Comparison of ENCODE assay signal across 9 cellular contexts in genomic region chr14:89507521-89507920, GRCh38.
DNase-seq lines count a peak whose midpoint lies in the region; ATAC-seq and TF ChIP-seq lines count a peak whose summit lies in the region.
"Had no signal": no experiment of that assay in that cellular context is flagged by ENCODE, and none has a peak within 500 bp of the region (broad histone marks: within the 10 kb centered on the region; RNA-seq: fewer than 3 reads in every experiment).

No MANE protein-coding gene starts in this region.

- H3K4me1 ChIP-seq in effector memory CD4-positive, alpha-beta T cell (ENCODE audit: control insufficient read depth, insufficient read depth, low read length, poor library complexity, severe bottlenecking): peaks cover 9% of the 10 kb centered on the region

- no peaks in the 10 kb centered on the region for H3K27me3 Mint-ChIP-seq in T-helper 17 cell

- no peak overlapping the region for H3K4me3 ChIP-seq in AG09309 (ENCODE audit: control insufficient read depth, low read depth, low read length)
- no peak overlapping the region for H3K4me3 ChIP-seq in MG63
- no peak overlapping the region for H3K4me3 ChIP-seq in effector memory CD4-positive, alpha-beta T cell (ENCODE audit: insufficient read depth, low read depth, low read length, poor library complexity, severe bottlenecking)

- peaks cover 51% of the 10 kb centered on the region for H3K4me1 Mint-ChIP-seq in T-helper 17 cell

- H3K27ac ChIP-seq in effector memory CD4-positive, alpha-beta T cell (ENCODE audit: insufficient read depth, low read length, poor library complexity, severe bottlenecking): no peak overlapping the region

- no peaks in the 10 kb centered on the region for H3K36me3 ChIP-seq in MG63
- H3K36me3 ChIP-seq in effector memory CD4-positive, alpha-beta T cell (ENCODE audit: control insufficient read depth, insufficient read depth, low read length): peaks cover 5% of the 10 kb centered on the region

- peak; percentile 49 for ATAC-seq in GM18907 (IDR thresholded peaks at IDR 0.05; ENCODE audit: unreplicated experiment)
- no peak for ATAC-seq in T-helper 17 cell

- H3K36me3 Mint-ChIP-seq in T-helper 17 cell (ENCODE audit: low read depth): no peaks in the 10 kb centered on the region

- no peak overlapping the region for H3K27ac Mint-ChIP-seq in T-helper 17 cell

- in situ Hi-C loops in SK-MEL-5 (cut with HindIII; ENCODE audit: low pct_unique_long_range_greater_than_20kb, low sequenced_read_pairs): no loop called here

- DNase-seq in AG09309 (ENCODE audit: low read depth) (peak; percentile 39), SK-MEL-5 (ENCODE audit: low read depth, low spot score) (peak; percentile 3), glomerular visceral epithelial cell (ENCODE audit: extremely low spot score) (peak; percentile 82), MG63 (no peak), T-helper 17 cell (no peak), KG1 (lab: John Stamatoyannopoulos, UW) (no peak)
- no peak for DNase-seq in effector memory CD4-positive, alpha-beta T cell
- DNase-seq: OCI-M1 had no signal

- no peaks in the 10 kb centered on the region for H3K9me3 ChIP-seq in MG63
- H3K9me3 ChIP-seq in T-helper 17 cell (ENCODE audit: control insufficient read depth, low read length, poor library complexity, severe bottlenecking): no peaks in the 10 kb centered on the region
- no peaks in the 10 kb centered on the region for H3K9me3 ChIP-seq in effector memory CD4-positive, alpha-beta T cell (ENCODE audit: control insufficient read depth, low read length)

- no peaks in the 10 kb centered on the region for H3K27me3 ChIP-seq in MG63
- no peaks in the 10 kb centered on the region for H3K27me3 ChIP-seq in effector memory CD4-positive, alpha-beta T cell (replicated peaks; ENCODE audit: control insufficient read depth, insufficient read depth, low read length, poor library complexity, severe bottlenecking)

- H3K4me3 Mint-ChIP-seq in T-helper 17 cell: no peak overlapping the region

- no peak for TF ChIP-seq CTCF in AG09309 (IDR thresholded peaks at IDR 0.05; ENCODE audit: control insufficient read depth, insufficient read depth, low read depth, low read length, missing control alignments)

Comparison
In these comparisons a context has a peak if more than half of its experiments do, and no peak if none do; other contexts are left out.
1. DNase-seq: peak in AG09309 (single experiment), SK-MEL-5 (single experiment) and glomerular visceral epithelial cell (single experiment); none in MG63 (single experiment), T-helper 17 cell (0 of 3), KG1 (single experiment) and effector memory CD4-positive, alpha-beta T cell (0 of 3).